In genomic region chr1:119924948-119925898, GRCh38 we compare ENCODE assay signal across 17 cellular contexts. TPM values are rescaled to one million over a fixed set of nuclear protein-coding genes. Genes with fewer than 3 reads are reported as not detected.
"Had no signal": no experiment of that assay in that cellular context is flagged by ENCODE, and none has a peak within 500 bp of the region (broad histone marks: within the 10 kb centered on the region; RNA-seq: fewer than 3 reads in every experiment).

No MANE protein-coding gene starts in this region.

- H3K27me3 ChIP-seq: ascending aorta, dorsolateral prefrontal cortex, sigmoid colon, tibial nerve had no signal

- H3K4me1 ChIP-seq: ascending aorta, sigmoid colon, tibial nerve had no signal

- H3K9me3 Mint-ChIP-seq: activated CD4-positive, alpha-beta T cell treated with anti-CD3 and anti-CD28 coated beads, Interleukin-2, amount 10 ng/mL, durations not matched to agents 7 days and 5 days; nephron; T-helper 2 cell treated with Interferon-gamma antibody and Interleukin-4, amounts not matched to agents 5 μg/mL and 100 μg/mL, for 36 hours had no signal

- H3K27ac Mint-ChIP-seq: activated CD4-positive, alpha-beta T cell treated with anti-CD3 and anti-CD28 coated beads, Interleukin-2, amount 10 ng/mL, durations not matched to agents 7 days and 5 days; T-helper 2 cell treated with Interferon-gamma antibody and Interleukin-4, amounts not matched to agents 5 μg/mL and 100 μg/mL, for 36 hours had no signal

- H3K4me1 Mint-ChIP-seq: activated CD4-positive, alpha-beta T cell treated with anti-CD3 and anti-CD28 coated beads, Interleukin-2, amount 10 ng/mL, durations not matched to agents 7 days and 5 days; nephron had no signal

- H3K27me3 Mint-ChIP-seq: activated CD4-positive, alpha-beta T cell treated with anti-CD3 and anti-CD28 coated beads, Interleukin-2, amount 10 ng/mL, durations not matched to agents 7 days and 5 days had no signal

- H3K9me3 ChIP-seq: ascending aorta, left ventricle myocardium inferior, sigmoid colon, tibial nerve had no signal

- H3K4me3 Mint-ChIP-seq: activated CD4-positive, alpha-beta T cell treated with anti-CD3 and anti-CD28 coated beads, Interleukin-2, amount 10 ng/mL, durations not matched to agents 7 days and 5 days; nephron; T-helper 2 cell treated with Interferon-gamma antibody and Interleukin-4, amounts not matched to agents 5 μg/mL and 100 μg/mL, for 36 hours had no signal

- H3K27ac ChIP-seq: ascending aorta, left ventricle myocardium inferior, sigmoid colon, tibial nerve had no signal

- H3K4me3 ChIP-seq: ascending aorta, dorsolateral prefrontal cortex, left ventricle myocardium inferior, sigmoid colon, tibial nerve had no signal

- DNase-seq: activated CD4-positive, alpha-beta T cell treated with anti-CD3 and anti-CD28 coated beads, Interleukin-2, amount 10 ng/mL, durations not matched to agents 7 days and 5 days; activated CD4-positive, CD25-positive, alpha-beta regulatory T cell; activated CD8-positive, alpha-beta memory T cell treated with anti-CD3 and anti-CD28 coated beads for 24 hours; dorsolateral prefrontal cortex; hippocampal formation; left ventricle myocardium inferior; mesendoderm; occipital lobe; sigmoid colon; stimulated activated CD4-positive, alpha-beta T cell treated with anti-CD3 and anti-CD28 coated beads, Interleukin-2, amount 100 ng/mL, for 24 hours had no signal

RNA-seq across cellular contexts. Expression of gene ADAM30, which starts 28.9 kb away (rescaled TPM):
- total RNA-seq: activated CD4-positive, alpha-beta T cell treated with anti-CD3 and anti-CD28 coated beads, Interleukin-2, amount 10 ng/mL, durations not matched to agents 7 days and 5 days; ascending aorta; dorsolateral prefrontal cortex; left ventricle myocardium inferior; occipital lobe; posterior vena cava; sigmoid colon; tibial nerve had no signal
- polyA plus RNA-seq: esophagus, keratinocyte, sigmoid colon had no signal
